9 cellular contexts compared by ENCODE assay signal in genomic region chr6:42279966-42280629, GRCh38.
DNase-seq lines count a peak whose midpoint lies in the region; ATAC-seq and TF ChIP-seq lines count a peak whose summit lies in the region.
"Had no signal": no experiment of that assay in that cellular context is flagged by ENCODE, and none has a peak within 500 bp of the region (broad histone marks: within the 10 kb centered on the region; RNA-seq: fewer than 3 reads in every experiment).

No MANE protein-coding gene starts in this region.

- no peak for TF ChIP-seq CTCF in astrocyte of the spinal cord (IDR thresholded peaks at IDR 0.05; ENCODE audit: low read depth, low read length)
- TF ChIP-seq CTCF in thoracic aorta (IDR thresholded peaks at IDR 0.05) = no peak

- peaks cover 10 to 19% of the 10 kb centered on the region in 2 donors for H3K4me1 ChIP-seq in thoracic aorta (ENCODE audit: control insufficient read depth in 1 of 2, low read depth in 2 of 2)

- no peaks in the 10 kb centered on the region for H3K27me3 ChIP-seq in thoracic aorta (replicated peaks; ENCODE audit: insufficient read depth)

- no peak for ATAC-seq in activated CD4-positive, alpha-beta T cell treated with anti-CD3 and anti-CD28 coated beads for 36 hours
- no peak for ATAC-seq in thoracic aorta (ENCODE audit: insufficient number of reproducible peaks, low FRiP score, low read depth)

- H3K4me3 ChIP-seq in astrocyte of the spinal cord (ENCODE audit: low read depth, low read length) (no peak overlapping the region), thoracic aorta (peak overlapping the region; percentile 46)

- H3K27ac Mint-ChIP-seq in activated CD4-positive, alpha-beta T cell treated with anti-CD3 and anti-CD28 coated beads for 36 hours = peak overlapping the region; percentile 16
- peak overlapping the region; percentile 75 to 99 (median 92) for H3K27ac Mint-ChIP-seq in immature natural killer cell

- no peaks in the 10 kb centered on the region for H3K9me3 ChIP-seq in thoracic aorta

- H3K27ac ChIP-seq in thoracic aorta = no peak overlapping the region
- H3K27ac ChIP-seq: 22Rv1 had no signal

- no peaks in the 10 kb centered on the region for H3K36me3 ChIP-seq in thoracic aorta

- no peak for DNase-seq in activated CD4-positive, alpha-beta T cell treated with anti-CD3 and anti-CD28 coated beads for 36 hours
- no peak for DNase-seq in activated CD4-positive, alpha-beta T cell treated with anti-CD3 and anti-CD28 coated beads for 4 hours
- DNase-seq in astrocyte of the spinal cord (ENCODE audit: low read depth, low spot score) (peak; percentile 19), immature natural killer cell (no peak), thoracic aorta (ENCODE audit: low spot score) (no peak), CD1c-positive myeloid dendritic cell (ENCODE audit: extremely low spot score) (no peak), NCI-H2196 treated with DMSO at 0.1 percent for 48 hours (lab: John Stamatoyannopoulos, UW; ENCODE audit: unreplicated experiment) (no peak), NCI-H510A treated with DMSO at 0.1 percent for 48 hours (lab: John Stamatoyannopoulos, UW) (no peak)

- peaks cover 4% of the 10 kb centered on the region for H3K36me3 Mint-ChIP-seq in activated CD4-positive, alpha-beta T cell treated with anti-CD3 and anti-CD28 coated beads for 36 hours (ENCODE audit: low read depth)
- H3K36me3 Mint-ChIP-seq in immature natural killer cell = peaks cover 0 to 8% (median 0%) of the 10 kb centered on the region in 3 donors

- H3K4me1 Mint-ChIP-seq in activated CD4-positive, alpha-beta T cell treated with anti-CD3 and anti-CD28 coated beads for 36 hours = peaks cover 45% of the 10 kb centered on the region
- peaks cover 71 to 98% of the 10 kb centered on the region in 2 donors for H3K4me1 Mint-ChIP-seq in immature natural killer cell

- POLR2A ChIA-PET in activated CD4-positive, alpha-beta T cell treated with anti-CD3 and anti-CD28 coated beads for 36 hours (lab: Charles Lee) = no interaction called here

- intact Hi-C loops in activated CD4-positive, alpha-beta T cell treated with anti-CD3 and anti-CD28 coated beads for 36 hours (cut with DNase I, micrococcal nuclease) = no loop called here

- peaks cover 5% of the 10 kb centered on the region for H3K9me3 Mint-ChIP-seq in activated CD4-positive, alpha-beta T cell treated with anti-CD3 and anti-CD28 coated beads for 36 hours (ENCODE audit: low read depth)
- H3K9me3 Mint-ChIP-seq in immature natural killer cell = no peaks in the 10 kb centered on the region

- H3K4me3 Mint-ChIP-seq in activated CD4-positive, alpha-beta T cell treated with anti-CD3 and anti-CD28 coated beads for 36 hours = no peak overlapping the region
- H3K4me3 Mint-ChIP-seq in immature natural killer cell = peak overlapping the region; percentile 69 to 80 (median 75)

- no peaks in the 10 kb centered on the region for H3K27me3 Mint-ChIP-seq in activated CD4-positive, alpha-beta T cell treated with anti-CD3 and anti-CD28 coated beads for 36 hours
- peaks cover 0 to 8% (median 7%) of the 10 kb centered on the region in 3 donors for H3K27me3 Mint-ChIP-seq in immature natural killer cell (ENCODE audit: low read depth in 3 of 3)

- in situ Hi-C loops in astrocyte of the spinal cord (cut with HindIII; ENCODE audit: low sequenced_read_pairs) = no loop called here

- CTCF ChIA-PET in activated CD4-positive, alpha-beta T cell treated with anti-CD3 and anti-CD28 coated beads for 36 hours (lab: Charles Lee) = interaction anchor here (1.2 to 2.1 kb wide), 2 partner anchors 17 to 267 kb away, joined by 3 to 6 read pairs; no protein-coding TSS in a partner anchor
